9 cellular contexts compared by ENCODE assay signal in genomic region chr5:9544056-9544455, GRCh38.
A peak's percentile ranks its signal among the peaks of the same experiment; 100 is the strongest.
DNase-seq lines count a peak whose midpoint lies in the region; ATAC-seq and TF ChIP-seq lines count a peak whose summit lies in the region.
"Had no signal": no experiment of that assay in that cellular context is flagged by ENCODE, and none has a peak within 500 bp of the region (broad histone marks: within the 10 kb centered on the region; RNA-seq: fewer than 3 reads in every experiment).

No MANE protein-coding gene starts in this region.

- H3K4me1 ChIP-seq in ES-I3 (ENCODE audit: insufficient read depth, low read length) (peaks cover 4% of the 10 kb centered on the region; the same call in 1 of the 2 replicates), HUES6 (ENCODE audit: control insufficient read depth, insufficient read depth, low read length) (peaks cover 8% of the 10 kb centered on the region), neuron (ENCODE audit: insufficient read depth, low read length) (peaks cover 25% of the 10 kb centered on the region)

- H3K36me3 ChIP-seq in ES-I3 (ENCODE audit: insufficient read depth, low read length) (peaks cover 3% of the 10 kb centered on the region; the same call in 1 of the 2 replicates), HUES6 (ENCODE audit: control insufficient read depth, insufficient read depth, low read length) (peaks cover under 1% of the 10 kb centered on the region; the same call in 1 of the 2 replicates), neuron (ENCODE audit: insufficient read depth, low read length) (no peaks in the 10 kb centered on the region)

- H3K4me3 ChIP-seq in HUES6 (ENCODE audit: low read depth, low read length) (peak overlapping the region; percentile 88), epithelial cell of esophagus (ENCODE audit: low read length) (peak overlapping the region; percentile 56), neuron (ENCODE audit: low read length) (peak overlapping the region; percentile 78)

- TF ChIP-seq CTCF in epithelial cell of esophagus (IDR thresholded peaks at IDR 0.05; ENCODE audit: insufficient read depth, low read depth, low read length, missing control alignments): no peak

- H3K27me3 ChIP-seq in HUES6 (ENCODE audit: control insufficient read depth, insufficient read depth, low read length): peaks cover 13% of the 10 kb centered on the region
- peaks cover 3% of the 10 kb centered on the region for H3K27me3 ChIP-seq in neuron (ENCODE audit: insufficient read depth, low read length)

- no peak for DNase-seq in epithelial cell of esophagus (ENCODE audit: low read depth)
- no peak for DNase-seq in NCI-H1417 treated with DMSO at 0.1 percent for 48 hours (lab: John Stamatoyannopoulos, UW)
- no peak for DNase-seq in NOMO-1 (lab: John Stamatoyannopoulos, UW; ENCODE audit: unreplicated experiment in 2 of 2)
- no peak for DNase-seq in NCI-H2196 (lab: John Stamatoyannopoulos, UW; ENCODE audit: unreplicated experiment)
- DNase-seq: effector CD4-positive, alpha-beta T cell had no signal

- no peak for ATAC-seq in HG02938 (IDR thresholded peaks at IDR 0.05; ENCODE audit: unreplicated experiment)

- peak overlapping the region; percentile 97 for H2AFZ ChIP-seq in neuron (ENCODE audit: low read depth, low read length)

- H3K27ac ChIP-seq in HUES6 (ENCODE audit: low read depth, low read length): no peak overlapping the region

- peak overlapping the region; percentile 48 for H3K9ac ChIP-seq in ES-I3 (ENCODE audit: low read depth, low read length)
- peak overlapping the region; percentile 54 for H3K9ac ChIP-seq in HUES6 (ENCODE audit: low read length)

- H3K9me3 ChIP-seq in ES-I3 (ENCODE audit: control insufficient read depth, insufficient read depth, low read length) (no peaks in the 10 kb centered on the region), HUES6 (ENCODE audit: control insufficient read depth, insufficient read depth, low read depth, low read length) (no peaks in the 10 kb centered on the region), neuron (ENCODE audit: low read length) (no peaks in the 10 kb centered on the region)
